Comparison of ENCODE assay signal across 1 cellular context in genomic region chr17:56260421-56260820, GRCh38.
TF ChIP-seq lines count a peak whose summit lies in the region.

No MANE protein-coding gene starts in this region.

TF ChIP-seq in WTC11, 78 proteins besides CTCF, POLR2A, EP300 and RAD21 (continued from another document):
- no peak for TF ChIP-seq ZNF512 (CRISPR knock-in tag; IDR thresholded peaks at IDR 0.05; ENCODE audit: borderline replicate concordance)
- TF ChIP-seq HMGXB4 (CRISPR knock-in tag; IDR thresholded peaks at IDR 0.05): no peak
- TF ChIP-seq ZBTB21 (CRISPR knock-in tag; IDR thresholded peaks at IDR 0.05; ENCODE audit: borderline replicate concordance): no peak
- no peak for TF ChIP-seq E2F1 (CRISPR knock-in tag; IDR thresholded peaks at IDR 0.05)
- TF ChIP-seq EMX1 (CRISPR knock-in tag; IDR thresholded peaks at IDR 0.05): no peak
